8 cellular contexts compared by ENCODE assay signal in genomic region chr5:172771439-172772111, GRCh38. TPM values are rescaled to one million over a fixed set of nuclear protein-coding genes. Genes with fewer than 3 reads are reported as not detected.
A peak's percentile ranks its signal among the peaks of the same experiment; 100 is the strongest.
DNase-seq lines count a peak whose midpoint lies in the region; ATAC-seq and TF ChIP-seq lines count a peak whose summit lies in the region.

No MANE protein-coding gene starts in this region.

- H3K9ac ChIP-seq in GM23248 (peak overlapping the region; percentile 99), neural cell (ENCODE audit: low read length) (peak overlapping the region; percentile 100)

- in situ Hi-C loops in GM23248 (cut with MboI): loop anchor here (10.0 kb wide), 1 partner anchor 133 kb away; no protein-coding TSS in a partner anchor

- WGBS in GM23248 (ENCODE audit: low coverage in 1 of 2, low lambda C conversion rate in 2 of 2, missing lambda C conversion rate in 2 of 2), 2 experiments: 1 to 2% methylated on average over 22 to 31 of the region's 40 CpGs

- no peak for TF ChIP-seq EP300 in neural cell (conservative IDR thresholded peaks at IDR 0.05; ENCODE audit: poor library complexity, severe bottlenecking)

- H3K4me3 ChIP-seq in GM23248 (peak overlapping the region; percentile 71), epithelial cell of esophagus (ENCODE audit: low read length) (peak overlapping the region; percentile 50), neural cell (ENCODE audit: low read length) (peak overlapping the region; percentile 98)

- peaks cover 38% of the 10 kb centered on the region for H3K79me2 ChIP-seq in GM23248 (ENCODE audit: insufficient read depth)
- H3K79me2 ChIP-seq in neural cell (replicated peaks; ENCODE audit: insufficient read depth, low read length): peaks cover 44% of the 10 kb centered on the region

- H2AFZ ChIP-seq in GM23248: no peak overlapping the region
- H2AFZ ChIP-seq in neural cell (ENCODE audit: low read depth, low read length): peak overlapping the region; percentile 53

- H3K27ac ChIP-seq in GM23248 (peak overlapping the region; percentile 100), neural cell (ENCODE audit: low read length) (peak overlapping the region; percentile 99)

- H3K36me3 ChIP-seq in GM23248 (ENCODE audit: low read depth): peaks cover 30% of the 10 kb centered on the region
- peaks cover 14% of the 10 kb centered on the region for H3K36me3 ChIP-seq in neural cell (ENCODE audit: insufficient read depth, low read length)

- H3K9me2 ChIP-seq in GM23248 (ENCODE audit: insufficient read depth) (no peaks in the 10 kb centered on the region), neural cell (ENCODE audit: insufficient read depth, low read length) (no peaks in the 10 kb centered on the region)

- ATAC-seq in HG02642 (IDR thresholded peaks at IDR 0.05; ENCODE audit: poor library complexity, unreplicated experiment) (no peak), GM18520 (IDR thresholded peaks at IDR 0.05; ENCODE audit: unreplicated experiment) (no peak), GM21825 (IDR thresholded peaks at IDR 0.05; ENCODE audit: unreplicated experiment) (no peak)

- DNase-seq in AG08396 (ENCODE audit: low spot score): peak; percentile 60
- DNase-seq in GM23248: peak; percentile 72
- peak; percentile 27 for DNase-seq in T follicular helper cell (ENCODE audit: low read depth)
- peak; percentile 43 for DNase-seq in epithelial cell of esophagus (ENCODE audit: low read depth)

- no peak for TF ChIP-seq RAD21 in neural cell (conservative IDR thresholded peaks at IDR 0.05)

- peaks cover 75% of the 10 kb centered on the region for H3F3A ChIP-seq in GM23248 (ENCODE audit: insufficient read depth)
- peaks cover 5% of the 10 kb centered on the region for H3F3A ChIP-seq in neural cell (ENCODE audit: insufficient read depth, low read length, poor library complexity, severe bottlenecking)

- H3K4me2 ChIP-seq in GM23248 (ENCODE audit: unreplicated experiment): peak overlapping the region; percentile 88
- H3K4me2 ChIP-seq in neural cell (ENCODE audit: low read length): peak overlapping the region; percentile 94

- H3K4me1 ChIP-seq in GM23248 (ENCODE audit: insufficient read depth): peaks cover 45% of the 10 kb centered on the region

- TF ChIP-seq CTCF in epithelial cell of esophagus (IDR thresholded peaks at IDR 0.05; ENCODE audit: insufficient read depth, low read depth, low read length, missing control alignments) (no peak), neural cell (IDR thresholded peaks at IDR 0.05; ENCODE audit: poor library complexity, severe bottlenecking) (no peak)

- H4K20me1 ChIP-seq in GM23248 (ENCODE audit: insufficient read depth) (peaks cover 14% of the 10 kb centered on the region), neural cell (ENCODE audit: insufficient read depth) (no peaks in the 10 kb centered on the region)

- H3K9me3 ChIP-seq in GM23248 (ENCODE audit: low read depth): no peaks in the 10 kb centered on the region
- H3K9me3 ChIP-seq in neural cell (ENCODE audit: low read length): no peaks in the 10 kb centered on the region

- H3K27me3 ChIP-seq in GM23248 (replicated peaks; ENCODE audit: insufficient read depth) (no peaks in the 10 kb centered on the region), neural cell (ENCODE audit: insufficient read depth, low read depth, low read length) (no peaks in the 10 kb centered on the region)

TF ChIP-seq in neural cell, 6 proteins besides CTCF, POLR2A, EP300 and RAD21:
- no peak for TF ChIP-seq EZH2 (IDR thresholded peaks at IDR 0.05; ENCODE audit: borderline replicate concordance, insufficient read depth, low read length, poor library complexity, severe bottlenecking)
- TF ChIP-seq REST (IDR thresholded peaks at IDR 0.05; ENCODE audit: borderline replicate concordance): no peak
- no peak for TF ChIP-seq SMC3 (conservative IDR thresholded peaks at IDR 0.05; ENCODE audit: poor library complexity)
- no peak for TF ChIP-seq MXI1 (conservative IDR thresholded peaks at IDR 0.05; ENCODE audit: poor library complexity, severe bottlenecking)
- no peak for TF ChIP-seq TAF1 (IDR thresholded peaks at IDR 0.05; ENCODE audit: low read depth)
- no peak for TF ChIP-seq POLR2AphosphoS5 (IDR thresholded peaks at IDR 0.05)
TF ChIP-seq in neural cell: peak in this region for 0.

RNA-seq across cellular contexts. Expression of gene DUSP1, which starts 0.6 kb away (rescaled TPM):
- 443 and 459 TPM in 2 replicates for total RNA-seq in GM23248 (2014; rRNA removed; shearing (Covaris generic))
- polyA plus RNA-seq in GM23248 (2016; fragmentation: Nextera tagmentation; extraction: Ambion mirVana) (264 and 269 TPM in 2 replicates), neural cell (48.3 and 52.9 TPM in 2 replicates)
- polyA minus RNA-seq in neural cell: 97.5 and 131 TPM in 2 replicates
